Comparison of ENCODE assay signal across 8 cellular contexts in the genomic region with DNA sequence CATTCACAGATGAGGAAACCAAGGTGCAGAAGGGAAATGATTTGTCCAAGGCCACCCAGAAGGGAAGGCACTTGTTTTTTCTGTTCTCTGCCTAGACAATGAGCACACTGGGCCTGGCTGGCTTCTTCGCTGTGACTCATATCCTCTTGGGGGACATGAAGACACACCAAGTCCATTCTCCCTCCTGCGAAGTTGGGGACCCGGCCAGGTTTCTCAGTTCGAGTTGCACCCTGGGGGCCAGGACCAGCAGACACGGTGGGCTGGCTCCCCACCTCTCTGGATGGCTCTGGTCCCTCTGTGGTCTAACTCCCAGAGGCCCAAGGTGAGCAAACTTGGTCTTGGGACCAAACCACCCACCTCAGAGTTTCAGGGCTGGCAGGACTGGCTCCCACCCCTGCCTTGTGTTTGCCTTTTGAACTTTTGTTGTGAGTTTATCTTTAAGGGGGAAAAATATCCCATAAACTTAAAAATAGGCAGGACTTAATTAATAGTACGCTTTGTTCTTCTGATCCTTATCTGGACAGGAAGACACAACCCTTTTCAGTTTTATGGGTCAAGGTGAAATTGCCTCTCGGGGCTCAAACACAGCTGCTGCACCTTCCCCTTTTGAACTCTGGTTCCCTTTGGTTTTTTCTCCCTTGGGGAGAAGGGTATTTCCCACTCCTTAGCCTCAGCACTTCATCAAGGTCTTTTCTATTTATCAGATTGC. TPM values are rescaled to one million over a fixed set of nuclear protein-coding genes. Genes with fewer than 3 reads are reported as not detected.
DNase-seq lines count a peak whose midpoint lies in the region; ATAC-seq and TF ChIP-seq lines count a peak whose summit lies in the region.

No MANE protein-coding gene starts in this region.

- H3K4me3 Mint-ChIP-seq in naive thymus-derived CD8-positive, alpha-beta T cell, result no peak overlapping the region
- H3K4me3 Mint-ChIP-seq in endothelial cell (ENCODE audit: unreplicated experiment) (no peak overlapping the region), Calu3 (ENCODE audit: low read depth, unreplicated experiment) (no peak overlapping the region)

- peak; percentile 47 for ATAC-seq in GM19397 (IDR thresholded peaks at IDR 0.05; ENCODE audit: unreplicated experiment)
- ATAC-seq in naive thymus-derived CD8-positive, alpha-beta T cell, result no peak

- POLR2A ChIA-PET in naive thymus-derived CD8-positive, alpha-beta T cell (lab: Charles Lee), result no interaction called here

- H3K4me3 ChIP-seq in epithelial cell of esophagus (ENCODE audit: low read length), result no peak overlapping the region

- DNase-seq in MV-4-11 (lab: John Stamatoyannopoulos, UW) (peak; percentile 53), epithelial cell of esophagus (ENCODE audit: low read depth) (peak; percentile 21), cortex of kidney (lab: John Stamatoyannopoulos, UW) (no peak), endothelial cell (ENCODE audit: low spot score) (no peak), Calu3 (no peak)
- DNase-seq in naive thymus-derived CD8-positive, alpha-beta T cell, result no peak

- no peak overlapping the region for H3K27ac Mint-ChIP-seq in naive thymus-derived CD8-positive, alpha-beta T cell
- H3K27ac Mint-ChIP-seq in endothelial cell (ENCODE audit: unreplicated experiment), result no peak overlapping the region
- H3K27ac Mint-ChIP-seq in Calu3 (ENCODE audit: unreplicated experiment), result no peak overlapping the region

- TF ChIP-seq CTCF in 22Rv1 (IDR thresholded peaks at IDR 0.05) (no peak), epithelial cell of esophagus (IDR thresholded peaks at IDR 0.05; ENCODE audit: insufficient read depth, low read depth, low read length, missing control alignments) (no peak), endothelial cell (IDR thresholded peaks at IDR 0.05; ENCODE audit: unreplicated experiment) (no peak), Calu3 (IDR thresholded peaks at IDR 0.05; ENCODE audit: unreplicated experiment) (no peak)

- no peaks in the 10 kb centered on the region for H3K36me3 Mint-ChIP-seq in naive thymus-derived CD8-positive, alpha-beta T cell
- H3K36me3 Mint-ChIP-seq in endothelial cell (ENCODE audit: low read depth, unreplicated experiment) (no peaks in the 10 kb centered on the region), Calu3 (ENCODE audit: insufficient read depth, unreplicated experiment) (no peaks in the 10 kb centered on the region)

- H3K27me3 Mint-ChIP-seq in naive thymus-derived CD8-positive, alpha-beta T cell, result peaks cover 0 to 7% (median 0%) of the 10 kb centered on the region in 5 donors
- H3K27me3 Mint-ChIP-seq in endothelial cell (ENCODE audit: unreplicated experiment), result no peaks in the 10 kb centered on the region
- H3K27me3 Mint-ChIP-seq in Calu3 (ENCODE audit: unreplicated experiment), result no peaks in the 10 kb centered on the region

- H3K9me3 Mint-ChIP-seq in naive thymus-derived CD8-positive, alpha-beta T cell, result no peaks in the 10 kb centered on the region
- no peaks in the 10 kb centered on the region for H3K9me3 Mint-ChIP-seq in endothelial cell (ENCODE audit: unreplicated experiment)
- no peaks in the 10 kb centered on the region for H3K9me3 Mint-ChIP-seq in Calu3 (ENCODE audit: low read depth, unreplicated experiment)

- no TSS peak for BruUV-seq in Calu3 (replicated peaks; lab: Mats Ljungman, UMichigan)

- peaks cover 0 to 26% (median 2%) of the 10 kb centered on the region in 4 donors for H3K4me1 Mint-ChIP-seq in naive thymus-derived CD8-positive, alpha-beta T cell
- H3K4me1 Mint-ChIP-seq in endothelial cell (ENCODE audit: unreplicated experiment), result peaks cover 4% of the 10 kb centered on the region
- no peaks in the 10 kb centered on the region for H3K4me1 Mint-ChIP-seq in Calu3 (ENCODE audit: low read depth, unreplicated experiment)

- intact Hi-C loops in Calu3 (cut with micrococcal nuclease; ENCODE audit: unreplicated experiment), result no loop called here

- peak overlapping the region; percentile 76 for H3K27ac ChIP-seq in 22Rv1

- CTCF ChIA-PET in Calu3 (lab: Charles Lee), result interaction anchor here (0.9 kb wide), 1 partner anchor 9 kb away, joined by 3 read pairs; no protein-coding TSS in a partner anchor

RNA-seq across cellular contexts. Expression of a gene that starts 9.0 kb away (rescaled TPM):
- total RNA-seq in naive thymus-derived CD8-positive, alpha-beta T cell, result 10 to 100 TPM; 40.7 to 44.6 TPM
- 10 to 100 TPM; 32.7 to 41.2 (median 36.0) TPM for polyA plus RNA-seq in naive thymus-derived CD8-positive, alpha-beta T cell
- total RNA-seq in endothelial cell (ENCODE audit: unreplicated experiment) (124 TPM), Calu3 (2022) (268 and 290 TPM in 2 replicates)

RNA-seq across cellular contexts. Expression of a gene that starts 32.3 kb away (rescaled TPM):
- 10 to 100 TPM; 23.3 to 24.2 TPM for total RNA-seq in naive thymus-derived CD8-positive, alpha-beta T cell
- 10 to 100 TPM in 1 of 3 donors, 1 to 10 TPM in 2; 9.6 to 11.5 (median 9.7) TPM for polyA plus RNA-seq in naive thymus-derived CD8-positive, alpha-beta T cell
- total RNA-seq in endothelial cell (ENCODE audit: unreplicated experiment), result 35.0 TPM
- 31.6 and 33.5 TPM in 2 replicates for total RNA-seq in Calu3 (2022)

RNA-seq across cellular contexts. Expression of a gene that starts 37.5 kb away (rescaled TPM):
- under 1 TPM in 1 of 2 experiments, not detected in 1; 0.34 TPM for total RNA-seq in naive thymus-derived CD8-positive, alpha-beta T cell
- polyA plus RNA-seq in naive thymus-derived CD8-positive, alpha-beta T cell, result not detected
- total RNA-seq in endothelial cell (ENCODE audit: unreplicated experiment) (not detected), Calu3 (2022) (0.14 and 0.98 TPM in 2 replicates)

RNA-seq across cellular contexts. Expression of a gene that starts 47.7 kb away (rescaled TPM):
- 10 to 100 TPM; 14.7 to 15.6 TPM for total RNA-seq in naive thymus-derived CD8-positive, alpha-beta T cell
- polyA plus RNA-seq in naive thymus-derived CD8-positive, alpha-beta T cell, result 10 to 100 TPM; 17.7 to 25.7 (median 22.7) TPM
- total RNA-seq in endothelial cell (ENCODE audit: unreplicated experiment) (5.6 TPM), Calu3 (2022) (16.1 and 21.2 TPM in 2 replicates)

Comparison
In these comparisons a context has a peak if more than half of its experiments do, and no peak if none do; other contexts are left out.
1. DNase-seq: peak in MV-4-11 (single experiment) and epithelial cell of esophagus (single experiment); none in naive thymus-derived CD8-positive, alpha-beta T cell (0 of 10), cortex of kidney (single experiment), endothelial cell (single experiment) and Calu3 (single experiment).